In genomic region chr10:71865561-71866041, GRCh38 we compare ENCODE assay signal across 17 cellular contexts. TPM values are rescaled to one million over a fixed set of nuclear protein-coding genes. Genes with fewer than 3 reads are reported as not detected.
DNase-seq lines count a peak whose midpoint lies in the region; ATAC-seq and TF ChIP-seq lines count a peak whose summit lies in the region.
"Had no signal": no experiment of that assay in that cellular context is flagged by ENCODE, and none has a peak within 500 bp of the region (broad histone marks: within the 10 kb centered on the region; RNA-seq: fewer than 3 reads in every experiment).

No MANE protein-coding gene starts in this region.

- H4K20me1 ChIP-seq in PC-3 (ENCODE audit: low read length): no peaks in the 10 kb centered on the region

- H3F3A ChIP-seq in PC-3 (ENCODE audit: low read length, unreplicated experiment): peaks cover 3% of the 10 kb centered on the region

- H3K27ac ChIP-seq in PC-3 (ENCODE audit: low read length): no peak overlapping the region
- H3K27ac ChIP-seq: SJSA1 had no signal

- no peak overlapping the region for H3K27ac Mint-ChIP-seq in stimulated activated naive B cell treated with anti-CD40 and anti-IgM and Interleukin-4, amounts not matched to agents 10 μg/mL and 1 μg/mL and 100 μg/mL, for 72 hours
- H3K27ac Mint-ChIP-seq: CD8-positive, alpha-beta T cell; T-cell had no signal

- H3K9me3 Mint-ChIP-seq in stimulated activated naive B cell treated with anti-CD40 and anti-IgM and Interleukin-4, amounts not matched to agents 10 μg/mL and 1 μg/mL and 100 μg/mL, for 72 hours: no peaks in the 10 kb centered on the region
- H3K9me3 Mint-ChIP-seq: CD8-positive, alpha-beta T cell; T-cell had no signal

- BruUV-seq in PC-3 (replicated peaks; lab: Mats Ljungman, UMichigan): no TSS peak

- H3K27me3 Mint-ChIP-seq in stimulated activated naive B cell treated with anti-CD40 and anti-IgM and Interleukin-4, amounts not matched to agents 10 μg/mL and 1 μg/mL and 100 μg/mL, for 72 hours: no peaks in the 10 kb centered on the region

- no peak overlapping the region for H2AFZ ChIP-seq in PC-3 (ENCODE audit: low read length)

- no peak overlapping the region for H3K4me3 ChIP-seq in PC-3 (ENCODE audit: low read length)
- H3K4me3 ChIP-seq: HAP-1, MG63, SJSA1 had no signal

- CTCF ChIA-PET in PC-3 (lab: Charles Lee): interaction anchor here (0.6 kb wide), 1 partner anchor 38 kb away, joined by 3 read pairs; no protein-coding TSS in a partner anchor

- in situ Hi-C loops in Caki2 (cut with HindIII; ENCODE audit: low pct_unique_long_range_greater_than_20kb, low sequenced_read_pairs): no loop called here

- H3K9ac ChIP-seq in PC-3 (ENCODE audit: low read length): no peak overlapping the region

- no peak for TF ChIP-seq CTCF in PC-3 (conservative IDR thresholded peaks at IDR 0.05; ENCODE audit: low read depth, low read length)

- H3K9me2 ChIP-seq in PC-3 (replicated peaks; ENCODE audit: low read length): no peaks in the 10 kb centered on the region

- no peaks in the 10 kb centered on the region for H3K9me3 ChIP-seq in PC-3 (ENCODE audit: low read length)
- H3K9me3 ChIP-seq: HAP-1, MG63, SJSA1 had no signal

- H3K36me3 Mint-ChIP-seq in stimulated activated naive B cell treated with anti-CD40 and anti-IgM and Interleukin-4, amounts not matched to agents 10 μg/mL and 1 μg/mL and 100 μg/mL, for 72 hours: no peaks in the 10 kb centered on the region
- H3K36me3 Mint-ChIP-seq: CD8-positive, alpha-beta T cell; T-cell had no signal

- no peaks in the 10 kb centered on the region for H3K36me3 ChIP-seq in PC-3 (ENCODE audit: low read depth, low read length)
- H3K36me3 ChIP-seq: HAP-1, MG63, SJSA1 had no signal

- H3K4me1 ChIP-seq in PC-3 (ENCODE audit: insufficient read depth, low read length): peaks cover 22% of the 10 kb centered on the region

- POLR2A ChIA-PET in PC-3 (lab: Charles Lee; ENCODE audit: unreplicated experiment): no interaction called here

- no peaks in the 10 kb centered on the region for H3K27me3 ChIP-seq in PC-3 (ENCODE audit: low read length)
- H3K27me3 ChIP-seq: MG63, SJSA1 had no signal

- H3K4me2 ChIP-seq in PC-3 (ENCODE audit: low read length): 0 out of 2 replicates have a peak overlapping the region, but pooled peaks have one; percentile 31

- DNase-seq in Caki2 (ENCODE audit: low read depth) (peak; percentile 14), PC-3 (no peak), glomerular visceral epithelial cell (ENCODE audit: extremely low spot score) (peak; percentile 21), posterior vena cava (ENCODE audit: low spot score) (peak; percentile 62)
- no peak for DNase-seq in activated effector memory CD4-positive, alpha-beta T cell treated with anti-CD3 and anti-CD28 coated beads, Interleukin-2, amount 50 U/mL, for 16 hours
- DNase-seq in stimulated activated naive B cell treated with anti-CD40 and anti-IgM and Interleukin-4, amounts not matched to agents 10 μg/mL and 1 μg/mL and 100 μg/mL, for 72 hours: no peak
- DNase-seq: AML-193; CD8-positive, alpha-beta T cell; NCI-H1105; NCI-H187 treated with DMSO at 0.1 percent for 48 hours; NCI-H446; T-cell had no signal

- ATAC-seq in PC-3 (no peak), GM21619 (IDR thresholded peaks at IDR 0.05; ENCODE audit: unreplicated experiment) (no peak), HG02678 (IDR thresholded peaks at IDR 0.05; ENCODE audit: unreplicated experiment) (no peak)
- no peak for ATAC-seq in stimulated activated naive B cell treated with anti-CD40 and anti-IgM and Interleukin-4, amounts not matched to agents 10 μg/mL and 1 μg/mL and 100 μg/mL, for 72 hours (replicated peaks)
- ATAC-seq: CD8-positive, alpha-beta T cell; T-cell had no signal

- H3K4me3 Mint-ChIP-seq in stimulated activated naive B cell treated with anti-CD40 and anti-IgM and Interleukin-4, amounts not matched to agents 10 μg/mL and 1 μg/mL and 100 μg/mL, for 72 hours: no peak overlapping the region
- H3K4me3 Mint-ChIP-seq: CD8-positive, alpha-beta T cell; T-cell had no signal

- intact Hi-C loops in PC-3 (cut with micrococcal nuclease): no loop called here
- intact Hi-C loops in posterior vena cava (cut with DNase I): no loop called here

- peaks cover 13 to 15% of the 10 kb centered on the region in 2 donors for H3K4me1 Mint-ChIP-seq in stimulated activated naive B cell treated with anti-CD40 and anti-IgM and Interleukin-4, amounts not matched to agents 10 μg/mL and 1 μg/mL and 100 μg/mL, for 72 hours

- H3K79me2 ChIP-seq in PC-3 (ENCODE audit: low read length): no peaks in the 10 kb centered on the region

RNA-seq across cellular contexts. Expression of gene PSAP, which starts 14.6 kb away (rescaled TPM):
- 1,521 and 1,603 TPM in 2 replicates for total RNA-seq in Caki2 (2014; rRNA removed; shearing (Covaris generic); ENCODE audit: low replicate concordance)
- total RNA-seq in PC-3 (2014; rRNA removed) (334 and 342 TPM in 2 replicates), posterior vena cava (1,000 to 10,000 TPM in 1 of 2 donors, 100 to 1,000 TPM in 1; 787 to 1,159 TPM)

Comparison
In these comparisons a context has a peak if more than half of its experiments do, and no peak if none do; other contexts are left out.
1. DNase-seq: peak in Caki2 (single experiment), glomerular visceral epithelial cell (single experiment) and posterior vena cava (single experiment); none in PC-3 (single experiment), activated effector memory CD4-positive, alpha-beta T cell treated with anti-CD3 and anti-CD28 coated beads, Interleukin-2, amount 50 U/mL, for 16 hours (single experiment) and stimulated activated naive B cell treated with anti-CD40 and anti-IgM and Interleukin-4, amounts not matched to agents 10 μg/mL and 1 μg/mL and 100 μg/mL, for 72 hours (single experiment).